Comparison of ENCODE assay signal across 1 cellular context in genomic region chr17:74745548-74746177, GRCh38.
TF ChIP-seq lines count a peak whose summit lies in the region.

No MANE protein-coding gene starts in this region.

TF ChIP-seq in HepG2, 621 proteins besides CTCF, POLR2A, EP300 and RAD21:
- 0 out of 2 replicates have a peak, but pooled peaks have one; percentile 19 for TF ChIP-seq ZNF253 (CRISPR knock-in tag; IDR thresholded peaks at IDR 0.05; ENCODE audit: borderline replicate concordance)
- peak; percentile 9 for TF ChIP-seq ZEB1 (IDR thresholded peaks at IDR 0.05; ENCODE audit: insufficient replicate concordance, low read depth)
- TF ChIP-seq SAFB2 (CRISPR knock-in tag; IDR thresholded peaks at IDR 0.05; ENCODE audit: borderline replicate concordance, low read depth), result 0 out of 2 replicates have a peak, but pooled peaks have one; percentile 25
- no peak for TF ChIP-seq ZNF207 (IDR thresholded peaks at IDR 0.05; ENCODE audit: borderline replicate concordance)
- TF ChIP-seq NR2C2 (CRISPR knock-in tag; IDR thresholded peaks at IDR 0.05; ENCODE audit: borderline replicate concordance), result 0 out of 2 replicates have a peak, but pooled peaks have one; percentile 1
- TF ChIP-seq ZNF281 (CRISPR knock-in tag; IDR thresholded peaks at IDR 0.05; ENCODE audit: borderline replicate concordance), result no peak
- TF ChIP-seq ZNF224 (CRISPR knock-in tag; IDR thresholded peaks at IDR 0.05), result peak; percentile 49; the same call in 1 of the 2 replicates
- TF ChIP-seq ZNF788 (CRISPR knock-in tag; IDR thresholded peaks at IDR 0.05; ENCODE audit: borderline replicate concordance), result 0 out of 2 replicates have a peak, but pooled peaks have one; percentile 26
TF ChIP-seq in HepG2: peak in this region for 6.
